Comparison of ENCODE assay signal across 22 cellular contexts in the genomic region with DNA sequence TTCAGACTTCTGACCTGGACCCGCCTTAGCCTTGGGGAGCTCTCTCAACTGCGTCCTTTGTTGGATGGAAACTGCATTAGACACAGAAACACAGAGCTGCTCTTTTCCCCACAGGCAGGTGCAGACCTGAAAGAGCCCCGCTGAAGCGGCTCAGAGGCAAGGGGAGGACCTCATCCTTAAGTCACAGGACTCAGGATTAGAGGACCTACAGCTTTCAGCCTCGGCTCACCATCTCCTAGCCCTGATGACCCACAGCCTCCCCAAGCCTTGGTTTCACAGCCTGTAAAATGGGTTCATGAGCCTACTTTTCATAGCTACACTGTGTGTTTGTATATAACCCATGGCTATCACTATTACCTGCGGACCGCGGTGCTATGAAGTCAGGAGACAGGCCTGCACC. TPM values are rescaled to one million over a fixed set of nuclear protein-coding genes. Genes with fewer than 3 reads are reported as not detected.
A peak's percentile ranks its signal among the peaks of the same experiment; 100 is the strongest.
DNase-seq lines count a peak whose midpoint lies in the region; ATAC-seq and TF ChIP-seq lines count a peak whose summit lies in the region.
"Had no signal": no experiment of that assay in that cellular context is flagged by ENCODE, and none has a peak within 500 bp of the region (broad histone marks: within the 10 kb centered on the region; RNA-seq: fewer than 3 reads in every experiment).

No MANE protein-coding gene starts in this region.

- no peaks in the 10 kb centered on the region for H3K9me3 ChIP-seq in spleen
- H3K9me3 ChIP-seq: adrenal gland, breast epithelium, gastrocnemius medialis, right atrium auricular region, thyroid gland had no signal

- peaks cover 30 to 60% of the 10 kb centered on the region in 2 donors for H3K36me3 Mint-ChIP-seq in CD14-positive monocyte
- H3K36me3 Mint-ChIP-seq: naive thymus-derived CD8-positive, alpha-beta T cell had no signal

- DNase-seq in CD14-positive monocyte (ENCODE audit: low spot score) (no peak), spleen (no peak), COLO829 (ENCODE audit: low spot score) (no peak)
- no peak for DNase-seq in stimulated activated naive CD8-positive, alpha-beta T cell treated with anti-CD3 and anti-CD28 coated beads, Interleukin-15, Interleukin-2, amounts not matched to agents 100 U/mL and 50 U/mL, for 24 hours
- DNase-seq: activated CD4-positive, CD25-positive, alpha-beta regulatory T cell; AML-193; dermis blood vessel endothelial cell; gastrocnemius medialis; mesendoderm; naive thymus-derived CD8-positive, alpha-beta T cell; NCI-H1092 treated with DMSO at 0.1 percent for 48 hours; T1000; thyroid gland had no signal

- H3K36me3 ChIP-seq in KMS-11 (ENCODE audit: insufficient read depth) (no peaks in the 10 kb centered on the region), spleen (no peaks in the 10 kb centered on the region)
- H3K36me3 ChIP-seq: adrenal gland, breast epithelium, gastrocnemius medialis, right atrium auricular region, thyroid gland had no signal

- no peak for TF ChIP-seq CTCF in CD14-positive monocyte (IDR thresholded peaks at IDR 0.05)
- TF ChIP-seq CTCF in KMS-11 (conservative IDR thresholded peaks at IDR 0.05; ENCODE audit: low read depth, low read length): no peak
- TF ChIP-seq CTCF in spleen (IDR thresholded peaks at IDR 0.05 in 8 of 11, conservative IDR thresholded peaks at IDR 0.05 in 3 of 11): no peak

- H3K27me3 ChIP-seq in KMS-11 (ENCODE audit: insufficient read depth, low read depth): no peaks in the 10 kb centered on the region
- no peaks in the 10 kb centered on the region for H3K27me3 ChIP-seq in spleen (replicated peaks in 1 of 7)
- H3K27me3 ChIP-seq: adrenal gland, breast epithelium, gastrocnemius medialis, right atrium auricular region, thyroid gland had no signal

- ATAC-seq in esophagus mucosa (peak; percentile 45), GM21360 (IDR thresholded peaks at IDR 0.05; ENCODE audit: unreplicated experiment) (no peak)
- ATAC-seq in stimulated activated naive CD8-positive, alpha-beta T cell treated with anti-CD3 and anti-CD28 coated beads, Interleukin-15, Interleukin-2, amounts not matched to agents 100 U/mL and 50 U/mL, for 24 hours: no peak
- ATAC-seq: activated T-helper 17 cell treated with anti-CD3 and anti-CD28 coated beads, Interleukin-2, amount 50 U/mL, for 72 hours; gastrocnemius medialis; HCT116; naive thymus-derived CD8-positive, alpha-beta T cell; SK-N-SH treated with all-trans-retinoic acid at 6 μM for 48 hours had no signal

- peak overlapping the region; percentile 76 to 96 (median 93) for H3K27ac Mint-ChIP-seq in CD14-positive monocyte
- H3K27ac Mint-ChIP-seq: activated T-helper 17 cell treated with anti-CD3 and anti-CD28 coated beads, Interleukin-2, amount 50 U/mL, for 72 hours; naive thymus-derived CD8-positive, alpha-beta T cell had no signal

- H3K9ac ChIP-seq in KMS-11: peak overlapping the region; percentile 62; the same call in 1 of the 2 replicates

- peaks cover 0 to 5% (median 3%) of the 10 kb centered on the region in 3 donors for H3K27me3 Mint-ChIP-seq in CD14-positive monocyte (ENCODE audit: low read depth in 3 of 3)
- H3K27me3 Mint-ChIP-seq: activated T-helper 17 cell treated with anti-CD3 and anti-CD28 coated beads, Interleukin-2, amount 50 U/mL, for 72 hours; naive thymus-derived CD8-positive, alpha-beta T cell had no signal

- no peaks in the 10 kb centered on the region for H4K20me1 ChIP-seq in KMS-11 (ENCODE audit: insufficient read depth)

- H3K4me1 ChIP-seq in KMS-11 (ENCODE audit: low read depth, poor library complexity, severe bottlenecking) (peaks cover 67% of the 10 kb centered on the region), spleen (peaks cover 6 to 99% (median 48%) of the 10 kb centered on the region in 6 donors)
- H3K4me1 ChIP-seq: breast epithelium had no signal

- no peak overlapping the region for H2AFZ ChIP-seq in KMS-11 (ENCODE audit: low read depth)

- intact Hi-C loops in CD14-positive monocyte (cut with micrococcal nuclease): no loop called here
- intact Hi-C loops in spleen (cut with DNase I; ENCODE audit: low total_unique reads): no loop called here

- peaks cover 59% of the 10 kb centered on the region for H3K79me2 ChIP-seq in KMS-11 (ENCODE audit: insufficient read depth, low read depth)

- no peak for TF ChIP-seq POLR2A in spleen (IDR thresholded peaks at IDR 0.05)

- H3K4me3 Mint-ChIP-seq in CD14-positive monocyte: no peak overlapping the region
- H3K4me3 Mint-ChIP-seq: activated T-helper 17 cell treated with anti-CD3 and anti-CD28 coated beads, Interleukin-2, amount 50 U/mL, for 72 hours; naive thymus-derived CD8-positive, alpha-beta T cell had no signal

- H3K4me2 ChIP-seq in KMS-11: peak overlapping the region; percentile 95

- H3K4me1 Mint-ChIP-seq in CD14-positive monocyte: peaks cover 89% of the 10 kb centered on the region
- H3K4me1 Mint-ChIP-seq: activated T-helper 17 cell treated with anti-CD3 and anti-CD28 coated beads, Interleukin-2, amount 50 U/mL, for 72 hours had no signal

- 90 to 95% (median 93%) methylated on average over 8 of the region's 8 CpGs for WGBS in spleen, 5 donors

- peaks cover 0 to 1% (median 0%) of the 10 kb centered on the region in 7 donors for H3K9me3 Mint-ChIP-seq in CD14-positive monocyte
- H3K9me3 Mint-ChIP-seq: activated T-helper 17 cell treated with anti-CD3 and anti-CD28 coated beads, Interleukin-2, amount 50 U/mL, for 72 hours; naive thymus-derived CD8-positive, alpha-beta T cell had no signal

- H3K4me3 ChIP-seq in KMS-11 (IDR thresholded peaks at IDR 0.05; ENCODE audit: insufficient read depth, low read depth, low read length): no peak overlapping the region
- no peak overlapping the region for H3K4me3 ChIP-seq in spleen
- H3K4me3 ChIP-seq: adrenal gland, breast epithelium, gastrocnemius medialis, right atrium auricular region, thyroid gland had no signal

- H3K27ac ChIP-seq in KMS-11 (peak overlapping the region; percentile 81), spleen (peak overlapping the region in 5 of 8 donors; percentile 65 to 93 (median 81))
- H3K27ac ChIP-seq: breast epithelium had no signal

RNA-seq across cellular contexts. Expression of a gene that starts 20.0 kb away (rescaled TPM):
- 1 to 10 TPM; 3.4 to 4.8 TPM for polyA plus RNA-seq in CD14-positive monocyte
- 27.9 TPM for total RNA-seq in esophagus mucosa
- 10 to 100 TPM; 25.5 to 66.4 (median 36.7) TPM for total RNA-seq in spleen
- 10 to 100 TPM; 12.5 to 24.8 (median 19.5) TPM for polyA plus RNA-seq in spleen
